10 cellular contexts compared by ENCODE assay signal in genomic region chr1:66752000-66752592, GRCh38. TPM values are rescaled to one million over a fixed set of nuclear protein-coding genes. Genes with fewer than 3 reads are reported as not detected.
A peak's percentile ranks its signal among the peaks of the same experiment; 100 is the strongest.
DNase-seq lines count a peak whose midpoint lies in the region; ATAC-seq and TF ChIP-seq lines count a peak whose summit lies in the region.
"Had no signal": no experiment of that assay in that cellular context is flagged by ENCODE, and none has a peak within 500 bp of the region (broad histone marks: within the 10 kb centered on the region; RNA-seq: fewer than 3 reads in every experiment).

TSS of gene DYNLT5 (plus strand) at chr1:66752459. CDS start at chr1:66754659, 2,200 bp downstream.

- TF ChIP-seq CTCF in transverse colon (IDR thresholded peaks at IDR 0.05) = no peak
- TF ChIP-seq CTCF in WERI-Rb-1 (IDR thresholded peaks at IDR 0.05; ENCODE audit: low read depth, low read length) = no peak

- no peak for TF ChIP-seq POLR2A in transverse colon (IDR thresholded peaks at IDR 0.05)

- no peaks in the 10 kb centered on the region for H3K9me3 Mint-ChIP-seq in T-cell

- H3K4me3 Mint-ChIP-seq in T-cell = peak within 1 kb of the TSS; percentile 40 to 75 (median 40)

- POLR2A ChIA-PET in T-cell (lab: Charles Lee) = no interaction called here

- peaks cover 13 to 30% (median 16%) of the 10 kb centered on the region in 3 donors for H3K4me1 Mint-ChIP-seq in T-cell

- CTCF ChIA-PET in T-cell (lab: Charles Lee) = no interaction called here

- intact Hi-C loops in transverse colon (cut with DNase I; ENCODE audit: low total_unique reads) = no loop called here

- H3K27ac ChIP-seq in transverse colon (peak within 1 kb of the TSS in 1 of 4 donors; percentile 23), WERI-Rb-1 (no peak within 1 kb of the TSS)
- H3K27ac ChIP-seq: 22Rv1 had no signal

- peak in 2 of 4 experiments; percentile 38 to 53 for ATAC-seq in T-cell (replicated peaks in 1 of 4)
- peak; percentile 42 for ATAC-seq in esophagus mucosa

- WGBS in transverse colon (ENCODE audit: low coverage in 1 of 2), 2 donors = 18 to 20% methylated on average over 3 to 35 of the region's 35 CpGs

- DNase-seq in NCI-H2227 (lab: John Stamatoyannopoulos, UW; ENCODE audit: unreplicated experiment) (peak; percentile 27), NCI-H2227 treated with DMSO at 0.1 percent for 48 hours (lab: John Stamatoyannopoulos, UW) (no peak), T-cell (peak in 1 of 34 experiments; percentile 12), midbrain (lab: John Stamatoyannopoulos, UW) (peak; percentile 35), transverse colon (peak; percentile 22), WERI-Rb-1 (no peak), NCI-H2081 treated with DMSO at 0.1 percent for 48 hours (lab: John Stamatoyannopoulos, UW) (no peak)

- H3K27me3 ChIP-seq in transverse colon (peaks cover 32% of the 10 kb centered on the region), WERI-Rb-1 (ENCODE audit: insufficient read depth, low read depth, severe bottlenecking) (no peaks in the 10 kb centered on the region)

- no peaks in the 10 kb centered on the region for H3K36me3 Mint-ChIP-seq in T-cell

- H3K4me3 ChIP-seq in transverse colon = peak within 1 kb of the TSS in 3 of 4 donors; percentile 16 to 46 (median 26)
- no peak within 1 kb of the TSS for H3K4me3 ChIP-seq in WERI-Rb-1 (ENCODE audit: low read depth, low read length)

- H3K9me3 ChIP-seq in transverse colon (no peaks in the 10 kb centered on the region), WERI-Rb-1 (ENCODE audit: severe bottlenecking) (no peaks in the 10 kb centered on the region)

- in situ Hi-C loops in transverse colon (cut with MboI; ENCODE audit: low pct_ligation_motif_present in 1 of 4, low pct_unique_long_range_greater_than_20kb in 1 of 4, low sequenced_read_pairs in 3 of 4) = loop anchor here (25.0 kb wide), 3 partner anchors 235 to 735 kb away; partner anchors contain the start of gene C1orf141 (in 1 of the 4)

- H3K36me3 ChIP-seq in transverse colon (no peaks in the 10 kb centered on the region), WERI-Rb-1 (no peaks in the 10 kb centered on the region)

- H3K27ac Mint-ChIP-seq in T-cell = peak within 1 kb of the TSS in 1 of 2 donors; percentile 6

- TF ChIP-seq EP300 in transverse colon (IDR thresholded peaks at IDR 0.05; ENCODE audit: low read depth) = no peak

- peaks cover 47 to 56% of the 10 kb centered on the region in 2 donors for H3K27me3 Mint-ChIP-seq in T-cell

- H3K4me1 ChIP-seq in transverse colon = peaks cover 0 to 7% (median 3%) of the 10 kb centered on the region in 4 donors

RNA-seq across cellular contexts. Expression of gene DYNLT5, which starts in this region (rescaled TPM):
- total RNA-seq in T-cell = under 1 TPM in 1 of 5 donors, not detected in 4; 0.78 TPM
- total RNA-seq in esophagus mucosa = not detected
- total RNA-seq in transverse colon = under 1 TPM in 2 of 4 donors, not detected in 2; 0.48 to 0.96 TPM
- total RNA-seq: T-helper 1 cell treated with Interleukin-12 subunit alpha and Interleukin-12 subunit beta and Interleukin-4 antibody, amounts not matched to agents 30 ng/mL and 1 ng/mL, for 36 hours had no signal

Comparison
In these comparisons a context has a peak if more than half of its experiments do, and no peak if none do; other contexts are left out.
1. DNase-seq: peak in NCI-H2227 (single experiment) and midbrain (single experiment); none in NCI-H2227 treated with DMSO at 0.1 percent for 48 hours (single experiment), WERI-Rb-1 (single experiment) and NCI-H2081 treated with DMSO at 0.1 percent for 48 hours (single experiment).
2. Peak in ATAC-seq in esophagus mucosa; RNA of the gene not detected or under 1 TPM.
3. Peak in DNase-seq and H3K4me3 ChIP-seq in transverse colon; RNA of the gene not detected or under 1 TPM.